17 cellular contexts compared by ENCODE assay signal in genomic region chr2:239121600-239122012, GRCh38.
DNase-seq lines count a peak whose midpoint lies in the region; ATAC-seq and TF ChIP-seq lines count a peak whose summit lies in the region.
"Had no signal": no experiment of that assay in that cellular context is flagged by ENCODE, and none has a peak within 500 bp of the region (broad histone marks: within the 10 kb centered on the region; RNA-seq: fewer than 3 reads in every experiment).

No MANE protein-coding gene starts in this region.

- H3K27ac Mint-ChIP-seq in brain: peak overlapping the region; percentile 26 to 95 (median 85)
- no peak overlapping the region for H3K27ac Mint-ChIP-seq in stimulated activated naive B cell treated with anti-CD40 and anti-IgM and Interleukin-4, amounts not matched to agents 10 μg/mL and 1 μg/mL and 100 μg/mL, for 72 hours
- H3K27ac Mint-ChIP-seq: activated naive CD4-positive, alpha-beta T cell treated with anti-CD3 and anti-CD28 coated beads, Interleukin-2, amount 50 U/mL, for 72 hours; CD8-positive, alpha-beta T cell; effector memory CD8-positive, alpha-beta T cell; IgD-negative memory B cell; memory B cell had no signal

- peaks cover 2% of the 10 kb centered on the region for H3K4me1 ChIP-seq in rectal smooth muscle tissue (ENCODE audit: control insufficient read depth, insufficient read depth, low read length)

- no peak overlapping the region for H3K4me3 Mint-ChIP-seq in brain
- H3K4me3 Mint-ChIP-seq in stimulated activated naive B cell treated with anti-CD40 and anti-IgM and Interleukin-4, amounts not matched to agents 10 μg/mL and 1 μg/mL and 100 μg/mL, for 72 hours: no peak overlapping the region
- H3K4me3 Mint-ChIP-seq: CD8-positive, alpha-beta T cell; effector memory CD8-positive, alpha-beta T cell; IgD-negative memory B cell; memory B cell had no signal

- ATAC-seq in HG02623 (IDR thresholded peaks at IDR 0.05; ENCODE audit: unreplicated experiment): no peak
- ATAC-seq in stimulated activated naive B cell treated with anti-CD40 and anti-IgM and Interleukin-4, amounts not matched to agents 10 μg/mL and 1 μg/mL and 100 μg/mL, for 72 hours (replicated peaks): no peak
- ATAC-seq: activated naive CD4-positive, alpha-beta T cell treated with anti-CD3 and anti-CD28 coated beads, Interleukin-2, amount 50 U/mL, for 72 hours; CD8-positive, alpha-beta T cell; effector memory CD8-positive, alpha-beta T cell had no signal

- H3K36me3 Mint-ChIP-seq in brain: peaks cover 31% of the 10 kb centered on the region
- peaks cover 27 to 42% of the 10 kb centered on the region in 2 donors for H3K36me3 Mint-ChIP-seq in stimulated activated naive B cell treated with anti-CD40 and anti-IgM and Interleukin-4, amounts not matched to agents 10 μg/mL and 1 μg/mL and 100 μg/mL, for 72 hours

- no peak for TF ChIP-seq CTCF in brain (conservative IDR thresholded peaks at IDR 0.05)

- H3K27ac ChIP-seq in rectal smooth muscle tissue (ENCODE audit: low read depth, low read length): peak overlapping the region; percentile 11
- H3K27ac ChIP-seq: cardiac muscle cell had no signal

- H3K27me3 Mint-ChIP-seq in brain: peaks cover 2% of the 10 kb centered on the region
- H3K27me3 Mint-ChIP-seq in stimulated activated naive B cell treated with anti-CD40 and anti-IgM and Interleukin-4, amounts not matched to agents 10 μg/mL and 1 μg/mL and 100 μg/mL, for 72 hours: no peaks in the 10 kb centered on the region
- H3K27me3 Mint-ChIP-seq: effector memory CD8-positive, alpha-beta T cell; IgD-negative memory B cell had no signal

- H3K36me3 ChIP-seq in rectal smooth muscle tissue (ENCODE audit: control insufficient read depth, insufficient read depth, low read length): peaks cover 25% of the 10 kb centered on the region

- no peak overlapping the region for H3K9ac ChIP-seq in rectal smooth muscle tissue (ENCODE audit: low read length)

- DNase-seq in Ammon's horn (ENCODE audit: low spot score): peak; percentile 88
- DNase-seq in hippocampal formation (lab: John Stamatoyannopoulos, UW): peak; percentile 83 to 84
- DNase-seq in NCI-H526 (lab: John Stamatoyannopoulos, UW): no peak
- DNase-seq in stimulated activated naive B cell treated with anti-CD40 and anti-IgM and Interleukin-4, amounts not matched to agents 10 μg/mL and 1 μg/mL and 100 μg/mL, for 72 hours: no peak
- no peak for DNase-seq in iPS-NIHi11 (ENCODE audit: low spot score)
- DNase-seq: activated CD4-positive, alpha-beta T cell treated with anti-CD3 and anti-CD28 coated beads, Interleukin-2, amount 50 U/mL, for 4 hours; effector memory CD8-positive, alpha-beta T cell; EL; NCI-H187 treated with DMSO at 0.1 percent for 48 hours had no signal

- H3K9me3 Mint-ChIP-seq in brain: peaks cover 0 to 2% (median 0%) of the 10 kb centered on the region in 5 experiments
- no peaks in the 10 kb centered on the region for H3K9me3 Mint-ChIP-seq in stimulated activated naive B cell treated with anti-CD40 and anti-IgM and Interleukin-4, amounts not matched to agents 10 μg/mL and 1 μg/mL and 100 μg/mL, for 72 hours
- H3K9me3 Mint-ChIP-seq: CD8-positive, alpha-beta T cell; effector memory CD8-positive, alpha-beta T cell; IgD-negative memory B cell; memory B cell had no signal

- peaks cover 18% of the 10 kb centered on the region for H3K4me1 Mint-ChIP-seq in brain
- peaks cover 0 to 1% of the 10 kb centered on the region in 2 donors for H3K4me1 Mint-ChIP-seq in stimulated activated naive B cell treated with anti-CD40 and anti-IgM and Interleukin-4, amounts not matched to agents 10 μg/mL and 1 μg/mL and 100 μg/mL, for 72 hours
- H3K4me1 Mint-ChIP-seq: IgD-negative memory B cell had no signal

- H3K4me3 ChIP-seq in rectal smooth muscle tissue (ENCODE audit: low read length): no peak overlapping the region
- H3K4me3 ChIP-seq: cardiac muscle cell had no signal

- H3K27me3 ChIP-seq in rectal smooth muscle tissue (ENCODE audit: control insufficient read depth, insufficient read depth, low read length): no peaks in the 10 kb centered on the region
- H3K27me3 ChIP-seq: cardiac muscle cell had no signal

Comparison
In these comparisons a context has a peak if more than half of its experiments do, and no peak if none do; other contexts are left out.
1. DNase-seq: peak in Ammon's horn (single experiment) and hippocampal formation (2 of 2); none in NCI-H526 (0 of 2), stimulated activated naive B cell treated with anti-CD40 and anti-IgM and Interleukin-4, amounts not matched to agents 10 μg/mL and 1 μg/mL and 100 μg/mL, for 72 hours (single experiment) and iPS-NIHi11 (single experiment).